In genomic region chr4:101192244-101192643, GRCh38 we compare ENCODE assay signal across 11 cellular contexts.
DNase-seq lines count a peak whose midpoint lies in the region; ATAC-seq and TF ChIP-seq lines count a peak whose summit lies in the region.
"Had no signal": no experiment of that assay in that cellular context is flagged by ENCODE, and none has a peak within 500 bp of the region (broad histone marks: within the 10 kb centered on the region; RNA-seq: fewer than 3 reads in every experiment).

No MANE protein-coding gene starts in this region.

- no peak for TF ChIP-seq POLR2A in body of pancreas (IDR thresholded peaks at IDR 0.05)
- TF ChIP-seq POLR2A in lower leg skin (IDR thresholded peaks at IDR 0.05): no peak

- H3K9me3 ChIP-seq in DND-41 (ENCODE audit: insufficient read depth, low read length, severe bottlenecking) (no peaks in the 10 kb centered on the region), body of pancreas (no peaks in the 10 kb centered on the region)
- H3K9me3 ChIP-seq: Caco-2 had no signal

- no peaks in the 10 kb centered on the region for H3K36me3 Mint-ChIP-seq in natural killer cell treated with Interleukin-12 subunit alpha and Interleukin-12 subunit beta and Interleukin-15 and Interleukin-18, amount 100 ng/mL, for 72 hours

- intact Hi-C loops in body of pancreas (cut with DNase I): no loop called here
- intact Hi-C loops in lower leg skin (cut with DNase I; ENCODE audit: low total_unique reads): no loop called here

- H3K27me3 Mint-ChIP-seq in natural killer cell treated with Interleukin-12 subunit alpha and Interleukin-12 subunit beta and Interleukin-15 and Interleukin-18, amount 100 ng/mL, for 72 hours: no peaks in the 10 kb centered on the region
- H3K27me3 Mint-ChIP-seq: T-cell had no signal

- no peak overlapping the region for H2AFZ ChIP-seq in DND-41 (ENCODE audit: low read depth, low read length)

- TF ChIP-seq CTCF in DND-41 (IDR thresholded peaks at IDR 0.05; ENCODE audit: borderline replicate concordance, extremely low read depth, low read length, poor library complexity, severe bottlenecking) (no peak), body of pancreas (IDR thresholded peaks at IDR 0.05) (no peak), lower leg skin (IDR thresholded peaks at IDR 0.05) (no peak)

- no peak overlapping the region for H3K9ac ChIP-seq in DND-41 (ENCODE audit: low read depth, low read length)

- peaks cover 25 to 36% of the 10 kb centered on the region in 2 donors for H3K4me1 Mint-ChIP-seq in natural killer cell treated with Interleukin-12 subunit alpha and Interleukin-12 subunit beta and Interleukin-15 and Interleukin-18, amount 100 ng/mL, for 72 hours (ENCODE audit: low read depth in 2 of 2)

- no peaks in the 10 kb centered on the region for H3K9me3 Mint-ChIP-seq in natural killer cell treated with Interleukin-12 subunit alpha and Interleukin-12 subunit beta and Interleukin-15 and Interleukin-18, amount 100 ng/mL, for 72 hours
- H3K9me3 Mint-ChIP-seq: T-cell had no signal

- H3K27ac Mint-ChIP-seq in natural killer cell treated with Interleukin-12 subunit alpha and Interleukin-12 subunit beta and Interleukin-15 and Interleukin-18, amount 100 ng/mL, for 72 hours: peak overlapping the region; percentile 26 to 48
- H3K27ac Mint-ChIP-seq: T-cell had no signal

- H3K27me3 ChIP-seq in DND-41 (ENCODE audit: insufficient read depth, low read length, poor library complexity) (no peaks in the 10 kb centered on the region), body of pancreas (no peaks in the 10 kb centered on the region)

- H3K4me3 ChIP-seq in DND-41 (ENCODE audit: low read depth in 1 of 2, low read length in 2 of 2) (no peak overlapping the region), body of pancreas (no peak overlapping the region), lower leg skin (ENCODE audit: low read depth, poor library complexity, severe bottlenecking) (no peak overlapping the region)

- H4K20me1 ChIP-seq in DND-41 (ENCODE audit: insufficient read depth, low read length): no peaks in the 10 kb centered on the region

- H3K36me3 ChIP-seq in DND-41 (ENCODE audit: insufficient read depth, low read length) (peaks cover 11% of the 10 kb centered on the region), body of pancreas (replicated peaks in 1 of 2; ENCODE audit: insufficient read depth in 1 of 2, low read depth in 2 of 2) (no peaks in the 10 kb centered on the region)

- no peak for DNase-seq in DND-41
- DNase-seq in body of pancreas: no peak
- no peak for DNase-seq in natural killer cell treated with Interleukin-12 subunit alpha and Interleukin-12 subunit beta and Interleukin-15 and Interleukin-18, amount 100 ng/mL, for 72 hours (ENCODE audit: low spot score)
- no peak for DNase-seq in OCI-M2 (lab: John Stamatoyannopoulos, UW; ENCODE audit: unreplicated experiment)
- no peak for DNase-seq in lower leg skin (ENCODE audit: low spot score in 2 of 2)
- no peak for DNase-seq in SW 1271 (lab: John Stamatoyannopoulos, UW)
- DNase-seq in NOMO-1 treated with dmso at 0.1 percent for 144 hours (lab: John Stamatoyannopoulos, UW; ENCODE audit: unreplicated experiment): no peak
- DNase-seq: activated naive CD4-positive, alpha-beta T cell; Caco-2; T-cell had no signal

- H3K4me2 ChIP-seq in DND-41 (ENCODE audit: insufficient read depth, low read length): no peak overlapping the region

- ATAC-seq in DND-41 (ENCODE audit: insufficient read depth, low read depth): 0 out of 3 replicates have a peak, but pooled peaks have one; percentile 24
- peak; percentile 62 for ATAC-seq in HG02678 (IDR thresholded peaks at IDR 0.05; ENCODE audit: unreplicated experiment)
- ATAC-seq in body of pancreas: no peak
- no peak for ATAC-seq in natural killer cell treated with Interleukin-12 subunit alpha and Interleukin-12 subunit beta and Interleukin-15 and Interleukin-18, amount 100 ng/mL, for 72 hours
- ATAC-seq: T-cell had no signal

- H3K4me1 ChIP-seq in DND-41 (ENCODE audit: insufficient read depth, low read length): no peaks in the 10 kb centered on the region
- H3K4me1 ChIP-seq in body of pancreas: peaks cover 27% of the 10 kb centered on the region

- no peak overlapping the region for H3K4me3 Mint-ChIP-seq in natural killer cell treated with Interleukin-12 subunit alpha and Interleukin-12 subunit beta and Interleukin-15 and Interleukin-18, amount 100 ng/mL, for 72 hours
- H3K4me3 Mint-ChIP-seq: T-cell had no signal

- 0 out of 2 replicates have a peak, but pooled peaks cover under 1% of the 10 kb centered on the region for H3K79me2 ChIP-seq in DND-41 (ENCODE audit: insufficient read depth, low read length)

- H3K27ac ChIP-seq in DND-41 (ENCODE audit: low read length) (no peak overlapping the region), body of pancreas (peak overlapping the region in 3 of 4 donors; percentile 35 to 77 (median 65))

Comparison
In these comparisons a context has a peak if more than half of its experiments do, and no peak if none do; other contexts are left out.
1. ATAC-seq: peak in DND-41 (single experiment) and HG02678 (single experiment); none in body of pancreas (single experiment) and natural killer cell treated with Interleukin-12 subunit alpha and Interleukin-12 subunit beta and Interleukin-15 and Interleukin-18, amount 100 ng/mL, for 72 hours (0 of 2).